Comparison of ENCODE assay signal across 9 cellular contexts in the genomic region with DNA sequence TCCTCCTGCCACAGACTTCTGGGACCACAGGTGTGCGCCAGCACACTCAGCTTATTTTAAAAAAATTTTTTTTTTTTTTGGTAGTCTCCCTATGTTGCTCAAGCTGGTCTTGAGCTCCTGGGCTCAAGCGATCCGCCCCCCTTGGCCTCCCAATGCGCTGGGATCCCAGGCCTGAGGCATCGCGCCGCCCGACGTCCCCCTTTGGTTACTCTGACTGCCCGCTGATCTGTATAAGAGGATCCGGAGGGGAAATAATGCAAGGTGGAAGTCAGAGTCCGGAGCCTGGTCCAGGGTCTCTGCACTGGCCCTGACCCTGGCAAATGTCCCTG. TPM values are rescaled to one million over a fixed set of nuclear protein-coding genes. Genes with fewer than 3 reads are reported as not detected.
DNase-seq lines count a peak whose midpoint lies in the region; ATAC-seq and TF ChIP-seq lines count a peak whose summit lies in the region.
"Had no signal": no experiment of that assay in that cellular context is flagged by ENCODE, and none has a peak within 500 bp of the region (broad histone marks: within the 10 kb centered on the region; RNA-seq: fewer than 3 reads in every experiment).

No MANE protein-coding gene starts in this region.

- no peaks in the 10 kb centered on the region for H3K27me3 Mint-ChIP-seq in MCF 10A (ENCODE audit: insufficient read depth, unreplicated experiment)

- intact Hi-C loops in MCF 10A (cut with micrococcal nuclease) = loop anchor here (1.0 to 2.0 kb wide), 3 partner anchors 40 to 81 kb away; a partner anchor contains a TSS

- no peaks in the 10 kb centered on the region for H3K27me3 ChIP-seq in mononuclear cell (ENCODE audit: insufficient read depth, low read length)

- peaks cover 26% of the 10 kb centered on the region for H3K36me3 Mint-ChIP-seq in MCF 10A (ENCODE audit: insufficient read depth, unreplicated experiment)

- peak overlapping the region; percentile 90 for H3K4me3 ChIP-seq in AG09309 (ENCODE audit: control insufficient read depth, low read depth, low read length)
- H3K4me3 ChIP-seq in mononuclear cell (ENCODE audit: low read length) = peak overlapping the region; percentile 74

- H3K4me1 ChIP-seq in mononuclear cell (ENCODE audit: insufficient read depth, low read length) = peaks cover 21% of the 10 kb centered on the region

- POLR2A ChIA-PET in MCF 10A (lab: Yijun Ruan, JAX) = interaction anchor here (0.7 to 3.6 kb wide), 13 partner anchors 12 to 1203 kb away, joined by 3 to 23 read pairs (median 4); a partner anchor contains a TSS

- peaks cover 6% of the 10 kb centered on the region for H3K4me1 Mint-ChIP-seq in MCF 10A (ENCODE audit: insufficient read depth, unreplicated experiment)

- TF ChIP-seq CTCF in AG09309 (IDR thresholded peaks at IDR 0.05; ENCODE audit: control insufficient read depth, insufficient read depth, low read depth, low read length, missing control alignments) = no peak
- TF ChIP-seq CTCF in MCF 10A (IDR thresholded peaks at IDR 0.05; ENCODE audit: unreplicated experiment) = no peak

- DNase-seq in AG09309 (ENCODE audit: low read depth) (no peak), MCF 10A (ENCODE audit: unreplicated experiment) (no peak), midbrain (lab: John Stamatoyannopoulos, UW) (no peak), NCI-H2081 (lab: John Stamatoyannopoulos, UW) (no peak)

- H3K4me3 Mint-ChIP-seq in MCF 10A (ENCODE audit: unreplicated experiment) = peak overlapping the region; percentile 73

- ATAC-seq in HG03064 (IDR thresholded peaks at IDR 0.05; ENCODE audit: low read depth, unreplicated experiment) (peak; percentile 30), GM18870 (IDR thresholded peaks at IDR 0.05; ENCODE audit: unreplicated experiment) (no peak), GM21367 (IDR thresholded peaks at IDR 0.05; ENCODE audit: unreplicated experiment) (no peak)

- CTCF ChIA-PET in MCF 10A (lab: Yijun Ruan, JAX) = interaction anchor here (0.6 kb wide), 1 partner anchor 17 kb away, joined by 3 read pairs; no protein-coding TSS in a partner anchor

- no peaks in the 10 kb centered on the region for H3K9me3 ChIP-seq in mononuclear cell (ENCODE audit: low read depth, low read length)

- TSS peak; percentile 79 for BruUV-seq in MCF 10A (replicated peaks; lab: Mats Ljungman, UMichigan)

- H3K9me3 Mint-ChIP-seq in MCF 10A (ENCODE audit: unreplicated experiment) = no peaks in the 10 kb centered on the region

- H3K27ac Mint-ChIP-seq in MCF 10A (ENCODE audit: low read depth, unreplicated experiment) = peak overlapping the region; percentile 70

RNA-seq across cellular contexts. Expression of a gene that starts 0.5 kb away (rescaled TPM):
- total RNA-seq in MCF 10A (2022) (11.8 and 12.2 TPM in 2 replicates), mononuclear cell (78.5 TPM)

RNA-seq across cellular contexts. Expression of a gene that starts 9.1 kb away (rescaled TPM):
- total RNA-seq in MCF 10A (2022) (0.93 and 1.2 TPM in 2 replicates), mononuclear cell (0.31 TPM)
- total RNA-seq: myocyte had no signal

RNA-seq across cellular contexts. Expression of a gene that starts 40.3 kb away (rescaled TPM):
- total RNA-seq in MCF 10A (2022) (72.5 and 95.5 TPM in 2 replicates), mononuclear cell (90.5 TPM)

RNA-seq across cellular contexts. Expression of a gene that starts 48.6 kb away (rescaled TPM):
- total RNA-seq in MCF 10A (2022) (34.4 and 41.1 TPM in 2 replicates), mononuclear cell (37.5 TPM)
